ENCODE assay signal across 25 cellular contexts in the genomic region with DNA sequence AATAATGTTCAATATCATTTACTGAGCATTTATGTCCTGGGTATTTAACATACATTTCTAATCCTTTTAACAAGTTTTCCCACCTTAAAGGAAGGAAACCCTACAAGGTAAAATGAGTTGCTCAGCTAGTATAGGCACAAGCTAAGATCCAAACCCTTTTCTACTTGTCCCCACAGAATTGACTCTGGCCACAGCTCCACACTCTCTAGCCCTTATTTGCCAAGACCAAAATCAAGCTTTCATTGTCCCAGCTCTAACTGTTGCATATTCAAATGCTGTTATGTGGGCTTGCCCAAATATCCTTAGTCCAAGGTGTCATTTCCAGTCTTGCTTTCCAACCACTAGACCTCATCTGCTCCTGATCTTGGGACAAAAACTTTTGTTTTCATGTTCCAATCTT.
"Had no signal": no experiment of that assay in that cellular context is flagged by ENCODE, and none has a peak within 500 bp of the region (broad histone marks: within the 10 kb centered on the region; RNA-seq: fewer than 3 reads in every experiment).

No MANE protein-coding gene starts in this region.

- H3K9me3 Mint-ChIP-seq: activated CD4-positive, alpha-beta memory T cell treated with anti-CD3 and anti-CD28 coated beads for 36 hours; activated CD4-positive, alpha-beta T cell treated with anti-CD3 and anti-CD28 coated beads, Interleukin-2, amount 10 ng/mL, durations not matched to agents 7 days and 5 days; activated naive CD8-positive, alpha-beta T cell treated with anti-CD3 and anti-CD28 coated beads, Interleukin-2, amount 10 ng/mL, durations not matched to agents 7 days and 5 days; activated T-helper 17 cell treated with anti-CD3 and anti-CD28 coated beads, Interleukin-2, amount 50 U/mL, for 72 hours had no signal

- H3K4me3 ChIP-seq: body of pancreas, K562, Peyer's patch had no signal

- H3K27ac Mint-ChIP-seq: activated CD4-positive, alpha-beta memory T cell treated with anti-CD3 and anti-CD28 coated beads for 36 hours; activated CD4-positive, alpha-beta T cell treated with anti-CD3 and anti-CD28 coated beads, Interleukin-2, amount 10 ng/mL, durations not matched to agents 7 days and 5 days; activated naive CD8-positive, alpha-beta T cell treated with anti-CD3 and anti-CD28 coated beads, Interleukin-2, amount 10 ng/mL, durations not matched to agents 7 days and 5 days; activated T-helper 17 cell treated with anti-CD3 and anti-CD28 coated beads, Interleukin-2, amount 50 U/mL, for 72 hours had no signal

- H3K9me3 ChIP-seq: body of pancreas, Peyer's patch had no signal

- DNase-seq: activated CD4-positive, alpha-beta memory T cell treated with anti-CD3 and anti-CD28 coated beads for 36 hours; activated CD4-positive, alpha-beta T cell treated with anti-CD3 and anti-CD28 coated beads, Interleukin-2, amount 10 ng/mL, durations not matched to agents 7 days and 5 days; activated CD4-positive, CD25-positive, alpha-beta regulatory T cell; activated CD8-positive, alpha-beta memory T cell treated with anti-CD3 and anti-CD28 coated beads for 24 hours; activated naive CD4-positive, alpha-beta T cell treated with anti-CD3 and anti-CD28 coated beads, Interleukin-2, amount 50 U/mL, for 16 hours; activated naive CD8-positive, alpha-beta T cell treated with anti-CD3 and anti-CD28 coated beads, Interleukin-2, amount 10 ng/mL, durations not matched to agents 7 days and 5 days; activated T-cell treated with anti-CD3 and anti-CD28 coated beads for 4 hours; activated T-cell treated with anti-CD3 and anti-CD28 coated beads, Interleukin-2, amount 50 U/mL, for 48 hours; aorta; body of pancreas; central memory CD4-positive, alpha-beta T cell; Karpas-422; MM.1S; NCI-H146; NCI-H187 treated with DMSO at 0.1 percent for 48 hours; NCI-H2081 treated with DMSO at 0.1 percent for 48 hours; NCI-H446; NCI-H524; Peyer's patch; Right ventricle myocardium superior; T-helper 2 cell; T1000 had no signal

- H3K27ac ChIP-seq: body of pancreas, Peyer's patch, RWPE1 had no signal

- H3K27me3 ChIP-seq: body of pancreas, Peyer's patch had no signal

- H3K36me3 Mint-ChIP-seq: activated CD4-positive, alpha-beta memory T cell treated with anti-CD3 and anti-CD28 coated beads for 36 hours; activated naive CD8-positive, alpha-beta T cell treated with anti-CD3 and anti-CD28 coated beads, Interleukin-2, amount 10 ng/mL, durations not matched to agents 7 days and 5 days had no signal

- H3K4me1 Mint-ChIP-seq: activated CD4-positive, alpha-beta T cell treated with anti-CD3 and anti-CD28 coated beads, Interleukin-2, amount 10 ng/mL, durations not matched to agents 7 days and 5 days; activated naive CD8-positive, alpha-beta T cell treated with anti-CD3 and anti-CD28 coated beads, Interleukin-2, amount 10 ng/mL, durations not matched to agents 7 days and 5 days; activated T-helper 17 cell treated with anti-CD3 and anti-CD28 coated beads, Interleukin-2, amount 50 U/mL, for 72 hours had no signal

- H3K4me1 ChIP-seq: body of pancreas, Peyer's patch had no signal

- H3K4me3 Mint-ChIP-seq: activated CD4-positive, alpha-beta memory T cell treated with anti-CD3 and anti-CD28 coated beads for 36 hours; activated CD4-positive, alpha-beta T cell treated with anti-CD3 and anti-CD28 coated beads, Interleukin-2, amount 10 ng/mL, durations not matched to agents 7 days and 5 days; activated naive CD8-positive, alpha-beta T cell treated with anti-CD3 and anti-CD28 coated beads, Interleukin-2, amount 10 ng/mL, durations not matched to agents 7 days and 5 days; activated T-helper 17 cell treated with anti-CD3 and anti-CD28 coated beads, Interleukin-2, amount 50 U/mL, for 72 hours had no signal

- H3K36me3 ChIP-seq: Peyer's patch had no signal
